ENCODE assay signal across 11 cellular contexts in genomic region chr17:20191066-20191465, GRCh38.
A peak's percentile ranks its signal among the peaks of the same experiment; 100 is the strongest.
DNase-seq lines count a peak whose midpoint lies in the region; ATAC-seq, FAIRE-seq and TF ChIP-seq lines count a peak whose summit lies in the region.
"Had no signal": no experiment of that assay in that cellular context is flagged by ENCODE, and none has a peak within 500 bp of the region (broad histone marks: within the 10 kb centered on the region; RNA-seq: fewer than 3 reads in every experiment).

No MANE protein-coding gene starts in this region.

- H3K23me2 ChIP-seq in H1 (ENCODE audit: low read depth, low read length) = 0 out of 2 replicates have a peak, but pooled peaks cover 2% of the 10 kb centered on the region

- H3K9me3 Mint-ChIP-seq in activated naive CD8-positive, alpha-beta T cell treated with anti-CD3 and anti-CD28 coated beads for 36 hours = peaks cover 2% of the 10 kb centered on the region
- peaks cover 2% of the 10 kb centered on the region for H3K9me3 Mint-ChIP-seq in activated naive CD4-positive, alpha-beta T cell treated with anti-CD3 and anti-CD28 coated beads for 36 hours

- H3K79me2 ChIP-seq in H1 (ENCODE audit: control insufficient read depth in 1 of 2, insufficient read depth in 2 of 2, low read length in 2 of 2) (peaks cover 4 to 79% of the 10 kb centered on the region in 2 experiments), osteoblast (ENCODE audit: insufficient read depth, low read length) (peaks cover 50% of the 10 kb centered on the region)

- H2BK12ac ChIP-seq in H1 (ENCODE audit: low read depth, low read length) = no peak overlapping the region

- DNase-seq in EL = peak; percentile 77
- peak; percentile 17 for DNase-seq in RCC 7860 (ENCODE audit: low spot score)
- no peak for DNase-seq in H1 (ENCODE audit: low read depth in 1 of 2, low spot score in 2 of 2)
- no peak for DNase-seq in osteoblast (ENCODE audit: insufficient read length, low spot score, missing footprints)
- no peak for DNase-seq in activated naive CD8-positive, alpha-beta T cell treated with anti-CD3 and anti-CD28 coated beads for 36 hours
- DNase-seq in NOMO-1 treated with dmso at 0.1 percent for 144 hours (lab: John Stamatoyannopoulos, UW; ENCODE audit: unreplicated experiment) = no peak
- DNase-seq in activated naive CD4-positive, alpha-beta T cell treated with anti-CD3 and anti-CD28 coated beads for 36 hours = no peak
- DNase-seq: CD4-positive, alpha-beta memory T cell; NCI-H1930; stimulated activated CD4-positive, alpha-beta T cell treated with anti-CD3 and anti-CD28 coated beads, Interleukin-2, amount 100 ng/mL, for 48 hours had no signal

- intact Hi-C loops in activated naive CD4-positive, alpha-beta T cell treated with anti-CD3 and anti-CD28 coated beads for 36 hours (cut with micrococcal nuclease) = no loop called here

- H3K4me2 ChIP-seq in H1 (ENCODE audit: insufficient read depth in 1 of 2, low read depth in 2 of 2, low read length in 2 of 2) (peak overlapping the region; percentile 60 to 80; a peak in 2 of 4 replicates), osteoblast (ENCODE audit: insufficient read depth, low read length) (peak overlapping the region; percentile 47)

- no peak for TF ChIP-seq EP300 in H1 (IDR thresholded peaks at IDR 0.05; ENCODE audit: borderline replicate concordance in 1 of 2, low read depth in 2 of 2, low read length in 2 of 2)

- H3K4me3 ChIP-seq in H1 (ENCODE audit: extremely low read depth in 1 of 4, insufficient read depth in 2 of 4, low read depth in 3 of 4, low read length in 4 of 4) (peak overlapping the region in 1 of 4 experiments; percentile 32; a peak in 1 of 8 replicates), osteoblast (ENCODE audit: insufficient read depth, low read length) (no peak overlapping the region)

- no peak for ATAC-seq in GM18870 (IDR thresholded peaks at IDR 0.05; ENCODE audit: unreplicated experiment)

- no peaks in the 10 kb centered on the region for H3K27me3 Mint-ChIP-seq in activated naive CD8-positive, alpha-beta T cell treated with anti-CD3 and anti-CD28 coated beads for 36 hours
- H3K27me3 Mint-ChIP-seq in activated naive CD4-positive, alpha-beta T cell treated with anti-CD3 and anti-CD28 coated beads for 36 hours (ENCODE audit: low read depth) = no peaks in the 10 kb centered on the region

- peaks cover 9 to 31% (median 21%) of the 10 kb centered on the region in 4 experiments; a peak in 5 of 7 replicates for H3K4me1 ChIP-seq in H1 (replicated peaks in 1 of 4; ENCODE audit: control insufficient read depth in 3 of 4, insufficient read depth in 4 of 4, low read length in 3 of 4)
- peaks cover 59% of the 10 kb centered on the region for H3K4me1 ChIP-seq in osteoblast (ENCODE audit: insufficient read depth, low read length)

- no peak overlapping the region; the same call in 1 of the 2 replicates for H3K18ac ChIP-seq in H1 (ENCODE audit: extremely low read depth, low read length)

- WGBS in H1 (ENCODE audit: extremely low coverage in 1 of 2, insufficient coverage in 1 of 2, insufficient read length in 1 of 2, insufficient replicate concordance in 2 of 2, low coverage in 1 of 2, low lambda C conversion rate in 2 of 2, missing lambda C conversion rate in 1 of 2), 2 experiments = 88% methylated on average over 3 of the region's 3 CpGs; no CpG with 5 or more reads in 1 of the 2 experiments

- H3K4me1 Mint-ChIP-seq in activated naive CD8-positive, alpha-beta T cell treated with anti-CD3 and anti-CD28 coated beads for 36 hours = peaks cover 3% of the 10 kb centered on the region
- H3K4me1 Mint-ChIP-seq in activated naive CD4-positive, alpha-beta T cell treated with anti-CD3 and anti-CD28 coated beads for 36 hours (ENCODE audit: low read depth) = peaks cover 3% of the 10 kb centered on the region

- H2AFZ ChIP-seq in H1 (ENCODE audit: low read length) (no peak overlapping the region), osteoblast (ENCODE audit: low read length) (no peak overlapping the region)

- no peak for TF ChIP-seq RAD21 in H1 (IDR thresholded peaks at IDR 0.05 in 1 of 2, conservative IDR thresholded peaks at IDR 0.05 in 1 of 2; ENCODE audit: low read depth in 2 of 2, low read length in 2 of 2)

- H2BK120ac ChIP-seq in H1 (replicated peaks; ENCODE audit: low read depth, low read length) = peak overlapping the region; percentile 75

- H3K56ac ChIP-seq in H1 (replicated peaks; ENCODE audit: insufficient read length, low read depth, low read length) = no peak overlapping the region

- no peak overlapping the region for H2AK5ac ChIP-seq in H1 (ENCODE audit: low read depth, low read length)

- no peak overlapping the region for H3K4me3 Mint-ChIP-seq in activated naive CD8-positive, alpha-beta T cell treated with anti-CD3 and anti-CD28 coated beads for 36 hours
- no peak overlapping the region for H3K4me3 Mint-ChIP-seq in activated naive CD4-positive, alpha-beta T cell treated with anti-CD3 and anti-CD28 coated beads for 36 hours
- H3K4me3 Mint-ChIP-seq: CD4-positive, alpha-beta memory T cell had no signal

- 0 out of 2 replicates have a peak overlapping the region, but pooled peaks have one; percentile 66 for H2BK20ac ChIP-seq in H1 (ENCODE audit: low read length)

- H4K20me1 ChIP-seq in H1 (replicated peaks in 1 of 2; ENCODE audit: control insufficient read depth in 1 of 2, insufficient read depth in 2 of 2, low read length in 2 of 2) = no peaks in the 10 kb centered on the region
- no peaks in the 10 kb centered on the region for H4K20me1 ChIP-seq in osteoblast (ENCODE audit: insufficient read depth, low read length)

- no peak overlapping the region for H4K5ac ChIP-seq in H1 (ENCODE audit: insufficient read length, low read depth, low read length)

- POLR2A ChIA-PET in H1 (lab: Charles Lee; ENCODE audit: partially characterized antibody) = interaction anchor here (1.1 to 1.2 kb wide), 2 partner anchors 9 to 12 kb away, joined by 3 to 4 read pairs; no protein-coding TSS in a partner anchor

- H3K27me3 ChIP-seq in H1 (replicated peaks in 1 of 4; ENCODE audit: control insufficient read depth in 3 of 4, extremely low read depth in 1 of 4, insufficient read depth in 3 of 4, low read length in 3 of 4) (no peaks in the 10 kb centered on the region), osteoblast (ENCODE audit: insufficient read depth, low read length) (no peaks in the 10 kb centered on the region)

- no peak overlapping the region for H3K27ac ChIP-seq in H1 (ENCODE audit: low read depth, low read length)
- H3K27ac ChIP-seq in osteoblast (ENCODE audit: low read depth, low read length) = peak overlapping the region; percentile 41

- no peak overlapping the region for H3K27ac Mint-ChIP-seq in activated naive CD8-positive, alpha-beta T cell treated with anti-CD3 and anti-CD28 coated beads for 36 hours
- no peak overlapping the region for H3K27ac Mint-ChIP-seq in activated naive CD4-positive, alpha-beta T cell treated with anti-CD3 and anti-CD28 coated beads for 36 hours
- H3K27ac Mint-ChIP-seq: CD4-positive, alpha-beta memory T cell had no signal

- H4K8ac ChIP-seq in H1 (ENCODE audit: extremely low read depth, insufficient read depth, low read length) = no peak overlapping the region

- H3K9me3 ChIP-seq in H1 (ENCODE audit: insufficient read depth in 2 of 2, low read depth in 1 of 2, low read length in 1 of 2) = peaks cover 11 to 15% of the 10 kb centered on the region in 2 experiments
- no peaks in the 10 kb centered on the region for H3K9me3 ChIP-seq in osteoblast (ENCODE audit: low read depth, low read length)

- H3K36me3 ChIP-seq in H1 (ENCODE audit: control insufficient read depth in 2 of 4, insufficient read depth in 4 of 4, low read length in 3 of 4) (peaks cover 0 to 7% (median 3%) of the 10 kb centered on the region in 4 experiments; a peak in 3 of 8 replicates), osteoblast (ENCODE audit: insufficient read depth, low read length) (no peaks in the 10 kb centered on the region)

- no peak for TF ChIP-seq POLR2A in H1 (IDR thresholded peaks at IDR 0.05; ENCODE audit: control extremely low read depth in 1 of 2, low read depth in 2 of 2, low read length in 2 of 2)

- peak overlapping the region; percentile 75; the same call in 1 of the 2 replicates for H2BK5ac ChIP-seq in H1 (ENCODE audit: low read depth, low read length)

- TF ChIP-seq CTCF in H1 (IDR thresholded peaks at IDR 0.05; ENCODE audit: control extremely low read depth in 1 of 3, insufficient read depth in 1 of 3, low read depth in 1 of 3, low read length in 3 of 3) = no peak
- no peak for TF ChIP-seq CTCF in osteoblast (IDR thresholded peaks at IDR 0.05; ENCODE audit: extremely low read depth, low read depth, low read length)

- H3K14ac ChIP-seq in H1 (ENCODE audit: insufficient read length) = no peak overlapping the region

- CTCF ChIA-PET in H1 (lab: Charles Lee; ENCODE audit: partially characterized antibody) = interaction anchor here (1.0 to 1.8 kb wide), 2 partner anchors 35 to 50 kb away, joined by 3 to 5 read pairs; no protein-coding TSS in a partner anchor
- CTCF ChIA-PET in activated naive CD4-positive, alpha-beta T cell treated with anti-CD3 and anti-CD28 coated beads for 36 hours (lab: Charles Lee) = no interaction called here

- no peak overlapping the region for H3K23ac ChIP-seq in H1 (ENCODE audit: insufficient read length)

- no peak overlapping the region for H3K9ac ChIP-seq in H1 (replicated peaks in 1 of 4; ENCODE audit: extremely low read depth in 1 of 4, low read depth in 3 of 4, low read length in 3 of 4)

- H2BK15ac ChIP-seq in H1 (ENCODE audit: low read length) = no peak overlapping the region

- no peaks in the 10 kb centered on the region for H3K36me3 Mint-ChIP-seq in activated naive CD8-positive, alpha-beta T cell treated with anti-CD3 and anti-CD28 coated beads for 36 hours
- H3K36me3 Mint-ChIP-seq in activated naive CD4-positive, alpha-beta T cell treated with anti-CD3 and anti-CD28 coated beads for 36 hours (ENCODE audit: low read depth) = no peaks in the 10 kb centered on the region
- H3K36me3 Mint-ChIP-seq: CD4-positive, alpha-beta memory T cell had no signal

- H3K79me1 ChIP-seq in H1 (ENCODE audit: low read depth, low read length) = peaks cover 3% of the 10 kb centered on the region; the same call in 1 of the 2 replicates

- FAIRE-seq in RCC 7860 (lab: Jason Lieb, UNC) (peak; percentile 42), H1 (lab: Jason Lieb, UNC) (no peak)

- no peak overlapping the region for H3K4ac ChIP-seq in H1 (replicated peaks; ENCODE audit: insufficient read length, low read depth, low read length)

- H4K91ac ChIP-seq in H1 (replicated peaks; ENCODE audit: insufficient read length, low read length) = no peak overlapping the region

TF ChIP-seq in H1, 55 proteins besides CTCF, POLR2A, EP300 and RAD21:
- no peak for TF ChIP-seq TEAD4 (IDR thresholded peaks at IDR 0.05; ENCODE audit: low read depth, low read length)
- TF ChIP-seq TAF7 (optimal IDR thresholded peaks at IDR 0.05; ENCODE audit: borderline replicate concordance, low read depth, low read length) = no peak

Comparison
In these comparisons a context has a peak if more than half of its experiments do, and no peak if none do; other contexts are left out.
1. DNase-seq: peak in EL (single experiment) and RCC 7860 (single experiment); none in H1 (0 of 2), osteoblast (single experiment), activated naive CD8-positive, alpha-beta T cell treated with anti-CD3 and anti-CD28 coated beads for 36 hours (single experiment), NOMO-1 treated with dmso at 0.1 percent for 144 hours (single experiment) and activated naive CD4-positive, alpha-beta T cell treated with anti-CD3 and anti-CD28 coated beads for 36 hours (single experiment).